28 cellular contexts compared by ENCODE assay signal in the genomic region with DNA sequence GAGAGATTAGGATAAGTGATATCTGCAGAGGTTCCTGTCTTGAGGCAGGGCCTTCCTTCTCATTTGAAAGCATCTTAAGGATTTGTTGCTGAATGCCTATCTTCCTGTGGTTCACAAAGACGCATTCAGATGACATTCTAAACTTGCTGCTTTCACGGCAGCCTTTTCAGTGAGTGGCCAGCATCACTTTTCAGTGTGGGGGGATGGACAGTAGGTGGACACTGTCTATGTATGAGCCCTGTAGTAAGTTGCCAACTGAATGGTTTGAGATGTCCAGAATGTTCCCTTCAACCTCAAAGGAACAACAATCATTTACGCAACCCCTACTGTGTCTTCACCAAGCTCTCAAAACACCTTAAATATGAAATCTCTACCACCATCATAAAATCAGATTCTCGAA. TPM values are rescaled to one million over a fixed set of nuclear protein-coding genes. Genes with fewer than 3 reads are reported as not detected.
A peak's percentile ranks its signal among the peaks of the same experiment; 100 is the strongest.
DNase-seq lines count a peak whose midpoint lies in the region; ATAC-seq and TF ChIP-seq lines count a peak whose summit lies in the region.
"Had no signal": no experiment of that assay in that cellular context is flagged by ENCODE, and none has a peak within 500 bp of the region (broad histone marks: within the 10 kb centered on the region; RNA-seq: fewer than 3 reads in every experiment).

No MANE protein-coding gene starts in this region.

- peaks cover 45% of the 10 kb centered on the region for H3K4me1 ChIP-seq in HEK293 (ENCODE audit: control insufficient read depth, insufficient read depth, low read length)
- peaks cover 43% of the 10 kb centered on the region for H3K4me1 ChIP-seq in body of pancreas

- H3K36me3 ChIP-seq in HEK293 (ENCODE audit: control insufficient read depth in 2 of 2, insufficient read depth in 1 of 2, low read length in 2 of 2) = no peaks in the 10 kb centered on the region
- no peaks in the 10 kb centered on the region for H3K36me3 ChIP-seq in body of pancreas (replicated peaks in 1 of 2; ENCODE audit: insufficient read depth in 1 of 2, low read depth in 2 of 2)
- H3K36me3 ChIP-seq: ascending aorta, BE2C, Peyer's patch, thoracic aorta had no signal

- no peak for TF ChIP-seq CTCF in HEK293 (tag by site-specific recombination; IDR thresholded peaks at IDR 0.05)
- no peak for TF ChIP-seq CTCF in endothelial cell (IDR thresholded peaks at IDR 0.05; ENCODE audit: unreplicated experiment)
- no peak for TF ChIP-seq CTCF in dorsolateral prefrontal cortex (IDR thresholded peaks at IDR 0.05 in 54 of 56, conservative IDR thresholded peaks at IDR 0.05 in 2 of 56; ENCODE audit: low read depth in 1 of 56, partially characterized antibody in 56 of 56)
- TF ChIP-seq CTCF in body of pancreas (IDR thresholded peaks at IDR 0.05) = no peak

- H3K27ac ChIP-seq in HEK293 (ENCODE audit: extremely low read depth, low read depth, low read length) = no peak overlapping the region
- H3K27ac ChIP-seq in dorsolateral prefrontal cortex = no peak overlapping the region
- no peak overlapping the region for H3K27ac ChIP-seq in body of pancreas
- H3K27ac ChIP-seq: A549, thoracic aorta, VCaP had no signal

- TF ChIP-seq POLR2A in body of pancreas (IDR thresholded peaks at IDR 0.05) = no peak

- H3K4me3 ChIP-seq in HEK293 (ENCODE audit: low read depth, low read length) = no peak overlapping the region
- no peak overlapping the region for H3K4me3 ChIP-seq in dorsolateral prefrontal cortex
- H3K4me3 ChIP-seq in body of pancreas = no peak overlapping the region
- H3K4me3 ChIP-seq: A549, ascending aorta, Peyer's patch, skin epidermis, thoracic aorta had no signal

- no peaks in the 10 kb centered on the region for H3K9me3 Mint-ChIP-seq in activated CD4-positive, alpha-beta T cell treated with anti-CD3 and anti-CD28 coated beads, Interleukin-2, amount 10 ng/mL, durations not matched to agents 24 days and 14 days
- no peaks in the 10 kb centered on the region for H3K9me3 Mint-ChIP-seq in endothelial cell (ENCODE audit: unreplicated experiment)
- no peaks in the 10 kb centered on the region for H3K9me3 Mint-ChIP-seq in stimulated activated memory B cell treated with anti-CD40 and anti-IgM and Interleukin-4, amounts not matched to agents 10 μg/mL and 1 μg/mL and 100 μg/mL, for 72 hours

- no peak for DNase-seq in activated CD4-positive, alpha-beta T cell treated with anti-CD3 and anti-CD28 coated beads, Interleukin-2, amount 10 ng/mL, durations not matched to agents 24 days and 14 days
- no peak for DNase-seq in activated CD4-positive, alpha-beta T cell treated with anti-CD3 and anti-CD28 coated beads for 1 hour
- DNase-seq in endothelial cell (ENCODE audit: low spot score) (no peak), H4 (ENCODE audit: low spot score) (no peak), dorsolateral prefrontal cortex (no peak), body of pancreas (no peak)
- DNase-seq: activated naive CD4-positive, alpha-beta T cell treated with anti-CD3 and anti-CD28 coated beads, Interleukin-2, amount 50 U/mL, for 16 hours; activated T-cell treated with anti-CD3 and anti-CD28 coated beads, Interleukin-2, amount 50 U/mL, for 72 hours; BE2C; Calu3; cerebellar nuclear complex; erythroblast; foreskin fibroblast; GOT3; left ventricle myocardium superior; NCI-H1417; NCI-H510A; NK-92 treated with Interleukin-12 subunit alpha and Interleukin-12 subunit beta, amount 100 ng/mL, for 24 hours; Peyer's patch; stimulated activated CD4-positive, alpha-beta T cell treated with anti-CD3 and anti-CD28 coated beads, Interleukin-1b, Interleukin-23, amount 100 ng/mL, for 48 hours had no signal

- ATAC-seq in stimulated activated memory B cell treated with anti-CD40 and anti-IgM and Interleukin-4, amounts not matched to agents 10 μg/mL and 1 μg/mL and 100 μg/mL, for 72 hours = no peak
- ATAC-seq in body of pancreas = no peak
- ATAC-seq: A549; activated T-cell treated with anti-CD3 and anti-CD28 coated beads, Interleukin-2, amount 50 U/mL, for 72 hours; left ventricle myocardium superior had no signal

- intact Hi-C loops in activated CD4-positive, alpha-beta T cell treated with anti-CD3 and anti-CD28 coated beads, Interleukin-2, amount 10 ng/mL, durations not matched to agents 24 days and 14 days (cut with micrococcal nuclease) = loop anchor here (5.0 kb wide), 1 partner anchor 90 kb away; no protein-coding TSS in a partner anchor
- intact Hi-C loops in dorsolateral prefrontal cortex (cut with DNase I) = no loop called here
- intact Hi-C loops in body of pancreas (cut with DNase I) = no loop called here

- POLR2A ChIA-PET in HEK293 (lab: Yijun Ruan, JAX) = no interaction called here

- H3K4me3 Mint-ChIP-seq in activated CD4-positive, alpha-beta T cell treated with anti-CD3 and anti-CD28 coated beads, Interleukin-2, amount 10 ng/mL, durations not matched to agents 24 days and 14 days = peak overlapping the region; percentile 13
- H3K4me3 Mint-ChIP-seq in endothelial cell (ENCODE audit: unreplicated experiment) = peak overlapping the region; percentile 12
- H3K4me3 Mint-ChIP-seq in stimulated activated memory B cell treated with anti-CD40 and anti-IgM and Interleukin-4, amounts not matched to agents 10 μg/mL and 1 μg/mL and 100 μg/mL, for 72 hours = no peak overlapping the region

- H3K27me3 ChIP-seq in dorsolateral prefrontal cortex = no peaks in the 10 kb centered on the region
- H3K27me3 ChIP-seq in body of pancreas = no peaks in the 10 kb centered on the region
- H3K27me3 ChIP-seq: ascending aorta, BE2C, Peyer's patch had no signal

- H3K9me3 ChIP-seq in HEK293 (ENCODE audit: control insufficient read depth, insufficient read depth, low read depth, low read length) (no peaks in the 10 kb centered on the region), body of pancreas (no peaks in the 10 kb centered on the region)
- H3K9me3 ChIP-seq: A549, ascending aorta, BE2C, Peyer's patch, thoracic aorta had no signal

- 91 to 96% methylated on average over 4 of the region's 4 CpGs for WGBS in body of pancreas, 2 donors

- peaks cover 18% of the 10 kb centered on the region for H3K36me3 Mint-ChIP-seq in activated CD4-positive, alpha-beta T cell treated with anti-CD3 and anti-CD28 coated beads, Interleukin-2, amount 10 ng/mL, durations not matched to agents 24 days and 14 days (ENCODE audit: low read depth)
- H3K36me3 Mint-ChIP-seq in endothelial cell (ENCODE audit: low read depth, unreplicated experiment) = peaks cover 35% of the 10 kb centered on the region
- peaks cover 38% of the 10 kb centered on the region for H3K36me3 Mint-ChIP-seq in stimulated activated memory B cell treated with anti-CD40 and anti-IgM and Interleukin-4, amounts not matched to agents 10 μg/mL and 1 μg/mL and 100 μg/mL, for 72 hours

- H3K27me3 Mint-ChIP-seq in activated CD4-positive, alpha-beta T cell treated with anti-CD3 and anti-CD28 coated beads, Interleukin-2, amount 10 ng/mL, durations not matched to agents 24 days and 14 days = peaks cover 2% of the 10 kb centered on the region
- H3K27me3 Mint-ChIP-seq in endothelial cell (ENCODE audit: unreplicated experiment) = peaks cover 2% of the 10 kb centered on the region
- H3K27me3 Mint-ChIP-seq in stimulated activated memory B cell treated with anti-CD40 and anti-IgM and Interleukin-4, amounts not matched to agents 10 μg/mL and 1 μg/mL and 100 μg/mL, for 72 hours = no peaks in the 10 kb centered on the region
- H3K27me3 Mint-ChIP-seq: progenitor cell of endocrine pancreas had no signal

- H3K4me1 Mint-ChIP-seq in activated CD4-positive, alpha-beta T cell treated with anti-CD3 and anti-CD28 coated beads, Interleukin-2, amount 10 ng/mL, durations not matched to agents 24 days and 14 days = peaks cover 87% of the 10 kb centered on the region
- H3K4me1 Mint-ChIP-seq in endothelial cell (ENCODE audit: unreplicated experiment) = peaks cover 76% of the 10 kb centered on the region
- peaks cover 100% of the 10 kb centered on the region for H3K4me1 Mint-ChIP-seq in stimulated activated memory B cell treated with anti-CD40 and anti-IgM and Interleukin-4, amounts not matched to agents 10 μg/mL and 1 μg/mL and 100 μg/mL, for 72 hours

- CTCF ChIA-PET in HEK293 (lab: Yijun Ruan, JAX) = no interaction called here

- no peak overlapping the region for H3K27ac Mint-ChIP-seq in activated CD4-positive, alpha-beta T cell treated with anti-CD3 and anti-CD28 coated beads, Interleukin-2, amount 10 ng/mL, durations not matched to agents 24 days and 14 days
- H3K27ac Mint-ChIP-seq in endothelial cell (ENCODE audit: unreplicated experiment) = no peak overlapping the region
- H3K27ac Mint-ChIP-seq in stimulated activated memory B cell treated with anti-CD40 and anti-IgM and Interleukin-4, amounts not matched to agents 10 μg/mL and 1 μg/mL and 100 μg/mL, for 72 hours = peak overlapping the region; percentile 94
- H3K27ac Mint-ChIP-seq: progenitor cell of endocrine pancreas had no signal

TF ChIP-seq in HEK293, 187 proteins besides CTCF, POLR2A, EP300 and RAD21 (continues in another document):
- TF ChIP-seq ZXDB (tag by site-specific recombination; IDR thresholded peaks at IDR 0.05) (no peak), ZNF248 (tag by site-specific recombination; IDR thresholded peaks at IDR 0.05) (no peak)
- TF ChIP-seq, protein P1, sequence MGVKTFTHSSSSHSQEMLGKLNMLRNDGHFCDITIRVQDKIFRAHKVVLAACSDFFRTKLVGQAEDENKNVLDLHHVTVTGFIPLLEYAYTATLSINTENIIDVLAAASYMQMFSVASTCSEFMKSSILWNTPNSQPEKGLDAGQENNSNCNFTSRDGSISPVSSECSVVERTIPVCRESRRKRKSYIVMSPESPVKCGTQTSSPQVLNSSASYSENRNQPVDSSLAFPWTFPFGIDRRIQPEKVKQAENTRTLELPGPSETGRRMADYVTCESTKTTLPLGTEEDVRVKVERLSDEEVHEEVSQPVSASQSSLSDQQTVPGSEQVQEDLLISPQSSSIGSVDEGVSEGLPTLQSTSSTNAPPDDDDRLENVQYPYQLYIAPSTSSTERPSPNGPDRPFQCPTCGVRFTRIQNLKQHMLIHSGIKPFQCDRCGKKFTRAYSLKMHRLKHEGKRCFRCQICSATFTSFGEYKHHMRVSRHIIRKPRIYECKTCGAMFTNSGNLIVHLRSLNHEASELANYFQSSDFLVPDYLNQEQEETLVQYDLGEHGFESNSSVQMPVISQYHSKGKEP (tag by site-specific recombination; IDR thresholded peaks at IDR 0.05) = no peak

RNA-seq across cellular contexts. Expression of gene SETBP1, which starts 46.6 kb away (rescaled TPM):
- 21.9 and 22.6 TPM in 2 replicates for total RNA-seq in activated CD4-positive, alpha-beta T cell treated with anti-CD3 and anti-CD28 coated beads, Interleukin-2, amount 10 ng/mL, durations not matched to agents 24 days and 14 days
- total RNA-seq in endothelial cell (ENCODE audit: unreplicated experiment) (131 TPM), dorsolateral prefrontal cortex (10 to 100 TPM; 26.2 to 78.3 (median 51.7) TPM), body of pancreas (10 to 100 TPM; 23.6 to 37.2 TPM)
- 2.7 and 3.6 TPM in 2 replicates for total RNA-seq in H4 (2014; rRNA removed; shearing (Covaris generic))
